In genomic region chr14:34018125-34018524, GRCh38 we compare ENCODE assay signal across 10 cellular contexts.
DNase-seq lines count a peak whose midpoint lies in the region; ATAC-seq and TF ChIP-seq lines count a peak whose summit lies in the region.
"Had no signal": no experiment of that assay in that cellular context is flagged by ENCODE, and none has a peak within 500 bp of the region (broad histone marks: within the 10 kb centered on the region; RNA-seq: fewer than 3 reads in every experiment).

No MANE protein-coding gene starts in this region.

- DNase-seq in activated naive CD8-positive, alpha-beta T cell treated with anti-CD3 and anti-CD28 coated beads, Interleukin-2, amount 10 ng/mL, durations not matched to agents 7 days and 5 days: no peak
- DNase-seq in neural progenitor cell (ENCODE audit: low spot score): no peak
- DNase-seq in SHP77 (lab: John Stamatoyannopoulos, UW): no peak
- DNase-seq in A172 (ENCODE audit: low spot score): no peak
- DNase-seq: colonic mucosa had no signal

- H3K9me3 Mint-ChIP-seq in activated naive CD8-positive, alpha-beta T cell treated with anti-CD3 and anti-CD28 coated beads, Interleukin-2, amount 10 ng/mL, durations not matched to agents 7 days and 5 days: no peaks in the 10 kb centered on the region
- no peaks in the 10 kb centered on the region for H3K9me3 Mint-ChIP-seq in neural progenitor cell

- H3K36me3 ChIP-seq in neural progenitor cell: no peaks in the 10 kb centered on the region
- H3K36me3 ChIP-seq: colonic mucosa had no signal

- H3K4me1 Mint-ChIP-seq in activated naive CD8-positive, alpha-beta T cell treated with anti-CD3 and anti-CD28 coated beads, Interleukin-2, amount 10 ng/mL, durations not matched to agents 7 days and 5 days: peaks cover 36% of the 10 kb centered on the region
- peaks cover 25% of the 10 kb centered on the region for H3K4me1 Mint-ChIP-seq in neural progenitor cell

- H3K36me3 Mint-ChIP-seq in activated naive CD8-positive, alpha-beta T cell treated with anti-CD3 and anti-CD28 coated beads, Interleukin-2, amount 10 ng/mL, durations not matched to agents 7 days and 5 days: peaks cover 4% of the 10 kb centered on the region
- no peaks in the 10 kb centered on the region for H3K36me3 Mint-ChIP-seq in neural progenitor cell

- H2AFZ ChIP-seq in neural progenitor cell (replicated peaks): peak overlapping the region; percentile 96

- POLR2A ChIA-PET in activated naive CD8-positive, alpha-beta T cell treated with anti-CD3 and anti-CD28 coated beads, Interleukin-2, amount 10 ng/mL, durations not matched to agents 7 days and 5 days (lab: Charles Lee): interaction anchor here (1.1 to 1.8 kb wide), 6 partner anchors 16 to 81 kb away, joined by 3 to 9 read pairs (median 4); no protein-coding TSS in a partner anchor

- no peaks in the 10 kb centered on the region for H3K27me3 ChIP-seq in neural progenitor cell
- H3K27me3 ChIP-seq: colonic mucosa had no signal

- H3K9me3 ChIP-seq in neural progenitor cell (ENCODE audit: low read depth): no peaks in the 10 kb centered on the region
- H3K9me3 ChIP-seq: colonic mucosa had no signal

- H4K20me1 ChIP-seq in neural progenitor cell (ENCODE audit: low read depth): no peaks in the 10 kb centered on the region

- H3K27me3 Mint-ChIP-seq in activated naive CD8-positive, alpha-beta T cell treated with anti-CD3 and anti-CD28 coated beads, Interleukin-2, amount 10 ng/mL, durations not matched to agents 7 days and 5 days: peaks cover 6% of the 10 kb centered on the region
- no peaks in the 10 kb centered on the region for H3K27me3 Mint-ChIP-seq in neural progenitor cell (ENCODE audit: insufficient read depth, low read depth)

- TF ChIP-seq CTCF in neural progenitor cell (IDR thresholded peaks at IDR 0.05): no peak

- H3K9ac ChIP-seq in neural progenitor cell: no peak overlapping the region

- H3K27ac ChIP-seq in neural progenitor cell: no peak overlapping the region
- H3K27ac ChIP-seq: colonic mucosa had no signal

- H3K4me1 ChIP-seq in neural progenitor cell: peaks cover 35% of the 10 kb centered on the region
- H3K4me1 ChIP-seq: colonic mucosa had no signal

- H3K4me3 ChIP-seq in GM08714 (ENCODE audit: low read length) (peak overlapping the region; percentile 77; the same call in 1 of the 2 replicates), neural progenitor cell (no peak overlapping the region)
- H3K4me3 ChIP-seq: colonic mucosa had no signal

- ATAC-seq in HG02571 (IDR thresholded peaks at IDR 0.05; ENCODE audit: unreplicated experiment) (peak; percentile 27), HG03521 (IDR thresholded peaks at IDR 0.05; ENCODE audit: unreplicated experiment) (no peak), GM18873 (IDR thresholded peaks at IDR 0.05; ENCODE audit: low FRiP score, unreplicated experiment) (no peak)
- ATAC-seq in activated naive CD8-positive, alpha-beta T cell treated with anti-CD3 and anti-CD28 coated beads, Interleukin-2, amount 10 ng/mL, durations not matched to agents 7 days and 5 days (ENCODE audit: low read depth): peak; percentile 72

- peaks cover 11% of the 10 kb centered on the region for H3F3A ChIP-seq in neural progenitor cell (ENCODE audit: low read depth)

- H3K27ac Mint-ChIP-seq in activated naive CD8-positive, alpha-beta T cell treated with anti-CD3 and anti-CD28 coated beads, Interleukin-2, amount 10 ng/mL, durations not matched to agents 7 days and 5 days: peak overlapping the region; percentile 93
- peak overlapping the region; percentile 21 for H3K27ac Mint-ChIP-seq in neural progenitor cell
- H3K27ac Mint-ChIP-seq: progenitor cell of endocrine pancreas had no signal

- H3K79me2 ChIP-seq in neural progenitor cell (ENCODE audit: low read depth): no peaks in the 10 kb centered on the region

- peak overlapping the region; percentile 79 for H3K4me3 Mint-ChIP-seq in activated naive CD8-positive, alpha-beta T cell treated with anti-CD3 and anti-CD28 coated beads, Interleukin-2, amount 10 ng/mL, durations not matched to agents 7 days and 5 days
- H3K4me3 Mint-ChIP-seq in neural progenitor cell: peak overlapping the region; percentile 16

- H3K4me2 ChIP-seq in neural progenitor cell: no peak overlapping the region

Comparison
In these comparisons a context has a peak if more than half of its experiments do, and no peak if none do; other contexts are left out.
1. ATAC-seq: peak in HG02571 (single experiment) and activated naive CD8-positive, alpha-beta T cell treated with anti-CD3 and anti-CD28 coated beads, Interleukin-2, amount 10 ng/mL, durations not matched to agents 7 days and 5 days (single experiment); none in HG03521 (single experiment) and GM18873 (single experiment).